17 cellular contexts compared by ENCODE assay signal in the genomic region with DNA sequence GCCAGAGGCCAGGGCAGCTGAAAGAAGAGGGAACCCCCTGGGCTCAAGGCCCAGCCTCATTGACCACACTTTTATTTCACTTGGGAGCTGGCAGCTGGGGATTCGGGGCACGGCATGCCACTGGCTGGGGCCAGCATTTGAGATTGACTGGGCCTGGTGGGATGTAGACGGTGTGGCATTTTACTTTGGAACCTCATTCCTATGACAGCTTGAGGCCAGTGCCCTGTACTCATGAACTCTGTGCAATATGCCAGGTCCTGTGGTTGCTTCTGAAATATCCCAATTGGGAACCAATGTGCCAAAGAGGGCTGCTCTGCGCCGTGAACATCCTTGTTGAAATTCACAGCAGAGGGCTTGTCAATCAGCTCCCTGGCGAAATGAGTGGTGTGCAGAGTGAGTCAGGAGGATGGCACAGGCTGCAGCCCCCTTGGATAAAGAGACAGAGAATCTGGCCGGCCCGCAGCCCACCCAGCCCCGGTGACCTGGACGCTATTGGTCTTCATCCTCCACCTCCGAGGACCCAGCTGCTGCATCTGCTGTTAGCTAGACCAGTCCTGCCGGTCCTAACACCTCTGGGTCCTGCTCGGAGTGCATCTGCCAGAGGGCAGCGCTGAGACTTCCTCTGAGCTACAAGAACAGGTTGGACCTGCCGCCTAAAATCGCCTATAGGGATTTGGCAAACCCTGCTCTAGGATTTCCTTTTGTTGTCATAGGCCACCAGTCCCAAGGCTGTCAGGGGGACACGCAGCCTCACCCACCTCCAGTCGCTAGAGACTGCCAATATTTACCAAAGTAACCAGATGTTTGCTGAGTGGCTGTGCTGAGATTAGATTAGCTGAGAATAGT. TPM values are rescaled to one million over a fixed set of nuclear protein-coding genes. Genes with fewer than 3 reads are reported as not detected.
A peak's percentile ranks its signal among the peaks of the same experiment; 100 is the strongest.
DNase-seq lines count a peak whose midpoint lies in the region; ATAC-seq and TF ChIP-seq lines count a peak whose summit lies in the region.
"Had no signal": no experiment of that assay in that cellular context is flagged by ENCODE, and none has a peak within 500 bp of the region (broad histone marks: within the 10 kb centered on the region; RNA-seq: fewer than 3 reads in every experiment).

No MANE protein-coding gene starts in this region.

- H3K4me1 ChIP-seq in BLaER1 treated with 17β-estradiol and CSF1 and Interleukin-3, amounts not matched to agents 10 nM and 100 nM, result peaks cover 5 to 35% (median 15%) of the 10 kb centered on the region in 10 experiments; a peak in 19 of 20 replicates
- H3K4me1 ChIP-seq in GM23338 (ENCODE audit: insufficient read depth), result peaks cover 4% of the 10 kb centered on the region; the same call in 1 of the 2 replicates
- H3K4me1 ChIP-seq in mesenchymal stem cell (ENCODE audit: control insufficient read depth, insufficient read depth, low read depth, low read length), result peaks cover 4% of the 10 kb centered on the region

- H3K36me3 Mint-ChIP-seq in GM23338 (ENCODE audit: low read depth), result no peaks in the 10 kb centered on the region

- no peak overlapping the region for H4K91ac ChIP-seq in mesenchymal stem cell (ENCODE audit: low read length)

- no peaks in the 10 kb centered on the region for H3K36me3 ChIP-seq in BLaER1 treated with 17β-estradiol and CSF1 and Interleukin-3, amounts not matched to agents 10 nM and 100 nM
- no peaks in the 10 kb centered on the region for H3K36me3 ChIP-seq in GM23338 (ENCODE audit: insufficient read depth)
- H3K36me3 ChIP-seq in mesenchymal stem cell (ENCODE audit: control insufficient read depth in 1 of 2, insufficient read depth in 2 of 2, low read depth in 1 of 2, low read length in 2 of 2), result no peaks in the 10 kb centered on the region
- no peaks in the 10 kb centered on the region for H3K36me3 ChIP-seq in MG63
- H3K36me3 ChIP-seq: suprapubic skin had no signal

- ATAC-seq in GM23338, result peak; percentile 33
- ATAC-seq in HG03565 (IDR thresholded peaks at IDR 0.05; ENCODE audit: unreplicated experiment), result no peak
- ATAC-seq: SK-N-SH treated with all-trans-retinoic acid at 6 μM for 48 hours had no signal

- 73% methylated on average over 18 of the region's 18 CpGs for WGBS in mesenchymal stem cell

- H3K9me3 ChIP-seq in BLaER1 treated with 17β-estradiol and CSF1 and Interleukin-3, amounts not matched to agents 10 nM and 100 nM (replicated peaks in 1 of 11), result no peaks in the 10 kb centered on the region
- H3K9me3 ChIP-seq in mesenchymal stem cell (ENCODE audit: control insufficient read depth, low read length) (no peaks in the 10 kb centered on the region), MG63 (no peaks in the 10 kb centered on the region)
- H3K9me3 ChIP-seq: suprapubic skin had no signal

- H3K4me3 Mint-ChIP-seq in GM23338, result no peak overlapping the region
- H3K4me3 Mint-ChIP-seq: B cell, HFFc6 had no signal

- no peaks in the 10 kb centered on the region for H3K9me3 Mint-ChIP-seq in GM23338
- H3K9me3 Mint-ChIP-seq: HFFc6 had no signal

- H3K18ac ChIP-seq in mesenchymal stem cell (ENCODE audit: low read depth in 1 of 2, low read length in 2 of 2), result no peak overlapping the region

- peak overlapping the region in 8 of 11 experiments; percentile 28 to 69 (median 61); a peak in 14 of 22 replicates for H3K4me2 ChIP-seq in BLaER1 treated with 17β-estradiol and CSF1 and Interleukin-3, amounts not matched to agents 10 nM and 100 nM
- H3K4me2 ChIP-seq in GM23338 (no peak overlapping the region), mesenchymal stem cell (ENCODE audit: low read length, poor library complexity, severe bottlenecking) (no peak overlapping the region)
- H3K4me2 ChIP-seq: KMS-11 had no signal

- H3K4me3 ChIP-seq in BLaER1 treated with 17β-estradiol and CSF1 and Interleukin-3, amounts not matched to agents 10 nM and 100 nM, result no peak overlapping the region
- H3K4me3 ChIP-seq in GM23338 (no peak overlapping the region), mesenchymal stem cell (ENCODE audit: insufficient read depth in 1 of 2, low read depth in 1 of 2, low read length in 2 of 2) (no peak overlapping the region), MG63 (no peak overlapping the region)
- H3K4me3 ChIP-seq: suprapubic skin had no signal

- peaks cover 24% of the 10 kb centered on the region for H3K4me1 Mint-ChIP-seq in GM23338

- H3K23ac ChIP-seq in mesenchymal stem cell (ENCODE audit: low read length in 2 of 2), result no peak overlapping the region

- no peak overlapping the region for H3K27ac Mint-ChIP-seq in GM23338
- H3K27ac Mint-ChIP-seq: B cell, HFFc6 had no signal

- H3K27me3 ChIP-seq in BLaER1 treated with 17β-estradiol and CSF1 and Interleukin-3, amounts not matched to agents 10 nM and 100 nM, result no peaks in the 10 kb centered on the region
- H3K27me3 ChIP-seq in GM23338 (ENCODE audit: insufficient read depth) (no peaks in the 10 kb centered on the region), mesenchymal stem cell (ENCODE audit: control insufficient read depth in 1 of 2, insufficient read depth in 1 of 2, low read length in 2 of 2) (peaks cover 50 to 55% of the 10 kb centered on the region in 2 experiments), MG63 (no peaks in the 10 kb centered on the region)
- H3K27me3 ChIP-seq: suprapubic skin had no signal

- no peak overlapping the region for H4K8ac ChIP-seq in mesenchymal stem cell (ENCODE audit: low read length)

- H3K27ac ChIP-seq in BLaER1 treated with 17β-estradiol and CSF1 and Interleukin-3, amounts not matched to agents 10 nM and 100 nM, result no peak overlapping the region
- H3K27ac ChIP-seq in GM23338 (ENCODE audit: low read depth) (no peak overlapping the region), mesenchymal stem cell (ENCODE audit: low read length, poor library complexity, severe bottlenecking) (no peak overlapping the region)
- H3K27ac ChIP-seq: KMS-11, suprapubic skin had no signal

- no peak overlapping the region for H2AK5ac ChIP-seq in mesenchymal stem cell (ENCODE audit: low read length, severe bottlenecking)

- TF ChIP-seq CTCF in GM23338 (conservative IDR thresholded peaks at IDR 0.05; ENCODE audit: low read depth in 2 of 2), result peak in 1 of 2 experiments; percentile 35; a peak in 1 of 4 replicates

- H2BK15ac ChIP-seq in mesenchymal stem cell (ENCODE audit: low read depth, poor library complexity, severe bottlenecking), result peak overlapping the region; percentile 76

- H2BK5ac ChIP-seq in mesenchymal stem cell (ENCODE audit: low read depth, low read length, poor library complexity, severe bottlenecking), result no peak overlapping the region

- H3K79me2 ChIP-seq in GM23338 (replicated peaks; ENCODE audit: insufficient read depth), result no peaks in the 10 kb centered on the region

- H2BK120ac ChIP-seq in mesenchymal stem cell (ENCODE audit: low read depth, low read length), result no peak overlapping the region

- no peaks in the 10 kb centered on the region for H3K79me1 ChIP-seq in mesenchymal stem cell (replicated peaks; ENCODE audit: low read length, poor library complexity, severe bottlenecking)

- H3K27me3 Mint-ChIP-seq in GM23338 (ENCODE audit: insufficient read depth, low read depth, poor library complexity), result peaks cover 12% of the 10 kb centered on the region
- H3K27me3 Mint-ChIP-seq: B cell had no signal

- no peaks in the 10 kb centered on the region for H3K9me2 ChIP-seq in GM23338 (ENCODE audit: insufficient read depth)

- peaks cover 0 to 21% (median 0%) of the 10 kb centered on the region in 11 experiments; a peak in 7 of 22 replicates for H4K20me1 ChIP-seq in BLaER1 treated with 17β-estradiol and CSF1 and Interleukin-3, amounts not matched to agents 10 nM and 100 nM
- no peaks in the 10 kb centered on the region for H4K20me1 ChIP-seq in GM23338 (replicated peaks; ENCODE audit: insufficient read depth)

- DNase-seq in GM23338 (ENCODE audit: low spot score) (peak; percentile 22), cerebellar cortex (ENCODE audit: low spot score) (peak; percentile 42), mesenchymal stem cell (no peak), MG63 (no peak), RKO (ENCODE audit: low spot score) (no peak)
- DNase-seq in activated T-cell treated with anti-CD3 and anti-CD28 coated beads, Interleukin-2, amount 50 U/mL, for 1 hour, result no peak
- DNase-seq: activated naive CD4-positive, alpha-beta T cell treated with anti-CD3 and anti-CD28 coated beads, Interleukin-2, amount 50 U/mL, for 16 hours; effector memory CD4-positive, alpha-beta T cell; foreskin melanocyte; HFFc6; NCI-H1930 had no signal

- H3K14ac ChIP-seq in mesenchymal stem cell (ENCODE audit: low read length in 2 of 2), result no peak overlapping the region

- H3K9ac ChIP-seq in BLaER1 treated with 17β-estradiol and CSF1 and Interleukin-3, amounts not matched to agents 10 nM and 100 nM, result no peak overlapping the region; a peak in 2 of 22 replicates
- H3K9ac ChIP-seq in mesenchymal stem cell (ENCODE audit: low read length), result no peak overlapping the region
- H3K9ac ChIP-seq: KMS-11 had no signal

- H3F3A ChIP-seq in GM23338 (replicated peaks; ENCODE audit: low read depth), result no peaks in the 10 kb centered on the region

- H2AFZ ChIP-seq in GM23338 (no peak overlapping the region), mesenchymal stem cell (ENCODE audit: low read depth, low read length) (no peak overlapping the region)

- no peak overlapping the region for H3K4ac ChIP-seq in mesenchymal stem cell (ENCODE audit: low read depth in 1 of 2, low read length in 2 of 2)

- H2BK12ac ChIP-seq in mesenchymal stem cell (ENCODE audit: low read length in 2 of 2), result no peak overlapping the region

TF ChIP-seq in GM23338, 12 proteins besides CTCF, POLR2A, EP300 and RAD21 (continues in another document):
- TF ChIP-seq ZNF114 (CRISPR knock-in tag; IDR thresholded peaks at IDR 0.05) (no peak), POLR2AphosphoS5 (IDR thresholded peaks at IDR 0.05; ENCODE audit: low read depth) (no peak), EZH2phosphoT487 (IDR thresholded peaks at IDR 0.05; ENCODE audit: unreplicated experiment) (no peak), JUNB (IDR thresholded peaks at IDR 0.05; ENCODE audit: unreplicated experiment) (no peak), EZH2 (IDR thresholded peaks at IDR 0.05; ENCODE audit: low read depth, unreplicated experiment) (no peak), STAT1 (IDR thresholded peaks at IDR 0.05; ENCODE audit: unreplicated experiment) (no peak), ZNF331 (CRISPR knock-in tag; IDR thresholded peaks at IDR 0.05; ENCODE audit: low read depth) (no peak)
- TF ChIP-seq, protein P1, sequence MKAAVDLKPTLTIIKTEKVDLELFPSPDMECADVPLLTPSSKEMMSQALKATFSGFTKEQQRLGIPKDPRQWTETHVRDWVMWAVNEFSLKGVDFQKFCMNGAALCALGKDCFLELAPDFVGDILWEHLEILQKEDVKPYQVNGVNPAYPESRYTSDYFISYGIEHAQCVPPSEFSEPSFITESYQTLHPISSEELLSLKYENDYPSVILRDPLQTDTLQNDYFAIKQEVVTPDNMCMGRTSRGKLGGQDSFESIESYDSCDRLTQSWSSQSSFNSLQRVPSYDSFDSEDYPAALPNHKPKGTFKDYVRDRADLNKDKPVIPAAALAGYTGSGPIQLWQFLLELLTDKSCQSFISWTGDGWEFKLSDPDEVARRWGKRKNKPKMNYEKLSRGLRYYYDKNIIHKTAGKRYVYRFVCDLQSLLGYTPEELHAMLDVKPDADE (IDR thresholded peaks at IDR 0.05), result no peak

RNA-seq across cellular contexts. Expression of a gene that starts 58.0 kb away (rescaled TPM):
- 11.4 and 14.9 TPM in 2 replicates for total RNA-seq in GM23338 (2014; rRNA removed; shearing (Covaris generic))
- polyA plus RNA-seq in GM23338 (2016; fragmentation: Nextera tagmentation; extraction: Ambion mirVana), result 6.3 and 9.1 TPM in 2 replicates
- polyA plus RNA-seq in mesenchymal stem cell (2013, experiment 1 of 2), result 18.0 TPM
- 18.8 TPM for polyA plus RNA-seq in mesenchymal stem cell (2013, experiment 2 of 2)
- 15.2 and 17.7 TPM in 2 replicates for total RNA-seq in MG63 (2014; rRNA removed; shearing (Covaris generic); ENCODE audit: low replicate concordance)

Comparison
In these comparisons a context has a peak if more than half of its experiments do, and no peak if none do; other contexts are left out.
1. H3K4me2 ChIP-seq: peak in BLaER1 treated with 17β-estradiol and CSF1 and Interleukin-3, amounts not matched to agents 10 nM and 100 nM (8 of 11); none in GM23338 (single experiment) and mesenchymal stem cell (single experiment).
2. DNase-seq: peak in GM23338 (single experiment) and cerebellar cortex (single experiment); none in mesenchymal stem cell (single experiment), MG63 (single experiment), RKO (single experiment) and activated T-cell treated with anti-CD3 and anti-CD28 coated beads, Interleukin-2, amount 50 U/mL, for 1 hour (single experiment).